Comparison of ENCODE assay signal across 14 cellular contexts in the genomic region with DNA sequence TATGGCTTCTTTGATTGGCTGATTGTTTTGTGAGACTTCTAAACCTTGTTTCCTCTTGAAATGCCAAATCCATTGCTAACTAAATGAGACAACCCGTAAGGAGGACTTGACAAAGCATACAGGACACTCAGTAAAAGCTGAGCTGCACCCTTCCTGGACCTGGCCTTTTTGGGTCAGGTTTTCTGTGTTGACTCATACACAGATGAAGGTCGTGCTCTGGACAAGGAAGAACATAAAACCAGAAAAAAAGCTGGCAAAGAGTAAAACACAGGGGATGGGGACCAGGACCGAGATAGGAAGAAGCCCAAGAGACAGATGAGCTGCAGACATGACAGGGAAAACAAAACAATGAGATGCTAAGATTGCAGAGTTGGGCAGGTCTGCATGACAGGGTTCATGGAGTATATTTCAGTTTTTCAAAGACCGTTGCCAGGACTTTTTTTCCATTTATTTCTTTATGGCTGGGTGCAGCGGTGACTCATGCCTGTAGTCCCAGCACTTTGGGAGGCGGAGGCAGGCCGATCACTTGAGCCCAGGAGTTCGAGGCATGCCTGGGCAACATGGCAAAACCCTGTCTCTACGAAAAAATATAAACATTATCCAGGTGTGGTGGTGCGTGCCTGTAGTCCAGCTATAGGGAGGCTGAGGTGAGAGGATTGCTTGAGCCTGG. TPM values are rescaled to one million over a fixed set of nuclear protein-coding genes. Genes with fewer than 3 reads are reported as not detected.
DNase-seq lines count a peak whose midpoint lies in the region; ATAC-seq and TF ChIP-seq lines count a peak whose summit lies in the region.
"Had no signal": no experiment of that assay in that cellular context is flagged by ENCODE, and none has a peak within 500 bp of the region (broad histone marks: within the 10 kb centered on the region; RNA-seq: fewer than 3 reads in every experiment).

No MANE protein-coding gene starts in this region.

- intact Hi-C loops in left ventricle myocardium inferior (cut with micrococcal nuclease): no loop called here
- intact Hi-C loops in left cardiac atrium (cut with DNase I): no loop called here
- intact Hi-C loops in dendritic cell treated with granulocyte-macrophage colony-stimulating factor and Interleukin-4, amounts not matched to agents 40 ng/mL and 50 ng/mL, for 4 days (cut with micrococcal nuclease): loop anchor here (5.0 kb wide), 1 partner anchor 39 kb away; no protein-coding TSS in a partner anchor
- intact Hi-C loops in aorta (cut with DNase I): no loop called here

- H3K9me3 ChIP-seq in left ventricle myocardium inferior (replicated peaks): peaks cover 5% of the 10 kb centered on the region
- H3K9me3 ChIP-seq in mesodermal cell (ENCODE audit: control insufficient read depth, low read length): no peaks in the 10 kb centered on the region
- H3K9me3 ChIP-seq in aorta (ENCODE audit: control insufficient read depth, low read length): no peaks in the 10 kb centered on the region
- H3K9me3 ChIP-seq: upper lobe of right lung had no signal

- H3K4me3 ChIP-seq in left ventricle myocardium inferior: no peak overlapping the region
- H3K4me3 ChIP-seq in mesodermal cell (ENCODE audit: extremely low read depth, insufficient read depth, low read length, poor library complexity, severe bottlenecking): no peak overlapping the region
- H3K4me3 ChIP-seq in aorta (ENCODE audit: low read length in 2 of 2): no peak overlapping the region
- H3K4me3 ChIP-seq: cardiac muscle cell, upper lobe of right lung had no signal

- H3K36me3 ChIP-seq in left ventricle myocardium inferior (no peaks in the 10 kb centered on the region), mesodermal cell (ENCODE audit: control insufficient read depth, insufficient read depth, low read length) (no peaks in the 10 kb centered on the region), aorta (ENCODE audit: control insufficient read depth in 1 of 2, insufficient read depth in 2 of 2, low read length in 1 of 2) (no peaks in the 10 kb centered on the region)
- H3K36me3 ChIP-seq: cardiac muscle cell, upper lobe of right lung had no signal

- H3K9me3 Mint-ChIP-seq in dendritic cell treated with granulocyte-macrophage colony-stimulating factor and Interleukin-4, amounts not matched to agents 40 ng/mL and 50 ng/mL, for 4 days: peaks cover 6% of the 10 kb centered on the region
- H3K9me3 Mint-ChIP-seq: activated T-helper 2 cell treated with anti-CD3 and anti-CD28 coated beads, Interferon-gamma antibody, Interleukin-2, Interleukin-4, amounts not matched to agents 10 μg/mL and 5 μg/mL and 100 μg/mL, durations not matched to agents 14 hours and 24 hours and 36 hours had no signal

- H3K27ac ChIP-seq in left ventricle myocardium inferior (replicated peaks) (peak overlapping the region; percentile 27), mesodermal cell (ENCODE audit: low read depth, low read length, severe bottlenecking) (peak overlapping the region; percentile 36), aorta (ENCODE audit: low read depth in 1 of 2, low read length in 2 of 2) (peak overlapping the region in 1 of 2 donors; percentile 33)
- H3K27ac ChIP-seq: cardiac muscle cell, upper lobe of right lung had no signal

- H3K27me3 Mint-ChIP-seq in dendritic cell treated with granulocyte-macrophage colony-stimulating factor and Interleukin-4, amounts not matched to agents 40 ng/mL and 50 ng/mL, for 4 days: no peaks in the 10 kb centered on the region
- H3K27me3 Mint-ChIP-seq: naive thymus-derived CD8-positive, alpha-beta T cell had no signal

- DNase-seq in left ventricle myocardium inferior: no peak
- no peak for DNase-seq in left cardiac atrium
- DNase-seq in aorta: no peak
- no peak for DNase-seq in NOMO-1 treated with dmso at 0.1 percent for 144 hours (lab: John Stamatoyannopoulos, UW; ENCODE audit: unreplicated experiment)
- DNase-seq: activated CD4-positive, alpha-beta T cell treated with anti-CD3 and anti-CD28 coated beads for 48 hours; immature natural killer cell; naive thymus-derived CD8-positive, alpha-beta T cell; upper lobe of right lung had no signal

- H3K27me3 ChIP-seq in left ventricle myocardium inferior (ENCODE audit: low read depth) (no peaks in the 10 kb centered on the region), aorta (ENCODE audit: control insufficient read depth in 1 of 2, insufficient read depth in 2 of 2, low read length in 1 of 2) (no peaks in the 10 kb centered on the region)
- H3K27me3 ChIP-seq: cardiac muscle cell, upper lobe of right lung had no signal

- no peak for TF ChIP-seq CTCF in left ventricle myocardium inferior (IDR thresholded peaks at IDR 0.05; ENCODE audit: borderline replicate concordance)

- H3K27ac Mint-ChIP-seq in dendritic cell treated with granulocyte-macrophage colony-stimulating factor and Interleukin-4, amounts not matched to agents 40 ng/mL and 50 ng/mL, for 4 days: peak overlapping the region; percentile 71
- H3K27ac Mint-ChIP-seq: activated T-helper 2 cell treated with anti-CD3 and anti-CD28 coated beads, Interferon-gamma antibody, Interleukin-2, Interleukin-4, amounts not matched to agents 10 μg/mL and 5 μg/mL and 100 μg/mL, durations not matched to agents 14 hours and 24 hours and 36 hours; immature natural killer cell had no signal

- WGBS in mesodermal cell (ENCODE audit: insufficient coverage in 2 of 2), 2 experiments: 89 to 94% methylated on average over 7 to 9 of the region's 10 CpGs
- 28 to 37% methylated on average over 10 of the region's 10 CpGs for WGBS in aorta, 2 donors

- no peak for ATAC-seq in left cardiac atrium
- peak; percentile 48 for ATAC-seq in aorta (ENCODE audit: low FRiP score)
- no peak for ATAC-seq in GM21367 (IDR thresholded peaks at IDR 0.05; ENCODE audit: unreplicated experiment)
- no peak for ATAC-seq in GM21786 (IDR thresholded peaks at IDR 0.05; ENCODE audit: unreplicated experiment)
- ATAC-seq: naive thymus-derived CD8-positive, alpha-beta T cell; upper lobe of right lung had no signal

- H3K4me1 ChIP-seq in left ventricle myocardium inferior: peaks cover 39% of the 10 kb centered on the region
- H3K4me1 ChIP-seq in mesodermal cell (ENCODE audit: control insufficient read depth, insufficient read depth, low read length, poor library complexity, severe bottlenecking): peaks cover 52% of the 10 kb centered on the region
- H3K4me1 ChIP-seq in aorta (ENCODE audit: control insufficient read depth in 1 of 2, insufficient read depth in 2 of 2, low read length in 2 of 2): peaks cover 0 to 5% of the 10 kb centered on the region in 2 donors

- H3K4me3 Mint-ChIP-seq in dendritic cell treated with granulocyte-macrophage colony-stimulating factor and Interleukin-4, amounts not matched to agents 40 ng/mL and 50 ng/mL, for 4 days: no peak overlapping the region
- H3K4me3 Mint-ChIP-seq: immature natural killer cell; naive thymus-derived CD8-positive, alpha-beta T cell had no signal

- peaks cover 40% of the 10 kb centered on the region for H3K4me1 Mint-ChIP-seq in dendritic cell treated with granulocyte-macrophage colony-stimulating factor and Interleukin-4, amounts not matched to agents 40 ng/mL and 50 ng/mL, for 4 days (ENCODE audit: low read depth)
- H3K4me1 Mint-ChIP-seq: immature natural killer cell; naive thymus-derived CD8-positive, alpha-beta T cell had no signal

- no peaks in the 10 kb centered on the region for H3K36me3 Mint-ChIP-seq in dendritic cell treated with granulocyte-macrophage colony-stimulating factor and Interleukin-4, amounts not matched to agents 40 ng/mL and 50 ng/mL, for 4 days (ENCODE audit: low read depth)
- H3K36me3 Mint-ChIP-seq: naive thymus-derived CD8-positive, alpha-beta T cell had no signal

RNA-seq across cellular contexts. Expression of gene INO80C, which starts 41.4 kb away (rescaled TPM):
- total RNA-seq in left ventricle myocardium inferior (20.3 TPM), left cardiac atrium (10 to 100 TPM; 22.9 to 23.5 TPM), aorta (10 to 100 TPM; 18.6 to 19.1 TPM)
- polyA plus RNA-seq in mesodermal cell (2013, experiment 1 of 2): 19.8 TPM
- 18.9 TPM for polyA plus RNA-seq in mesodermal cell (2013, experiment 2 of 2)
- polyA plus RNA-seq in aorta: 10 to 100 TPM; 16.8 to 23.1 TPM
